16 cellular contexts compared by ENCODE assay signal in genomic region chr2:128727404-128727803, GRCh38.
DNase-seq lines count a peak whose midpoint lies in the region; ATAC-seq and TF ChIP-seq lines count a peak whose summit lies in the region.
"Had no signal": no experiment of that assay in that cellular context is flagged by ENCODE, and none has a peak within 500 bp of the region (broad histone marks: within the 10 kb centered on the region; RNA-seq: fewer than 3 reads in every experiment).

No MANE protein-coding gene starts in this region.

- ATAC-seq in HG02763 (IDR thresholded peaks at IDR 0.05; ENCODE audit: unreplicated experiment) (peak; percentile 85), HG03521 (IDR thresholded peaks at IDR 0.05; ENCODE audit: unreplicated experiment) (peak; percentile 59)
- ATAC-seq in naive thymus-derived CD4-positive, alpha-beta T cell: no peak
- ATAC-seq: activated CD4-positive, CD25-positive, alpha-beta regulatory T cell treated with anti-CD3 and anti-CD28 coated beads, Interleukin-2, amount 50 U/mL, for 24 hours; heart left ventricle had no signal

- DNase-seq in MCF 10A (ENCODE audit: unreplicated experiment) (no peak), mammary epithelial cell (no peak), suprapubic skin (ENCODE audit: low spot score in 2 of 2) (no peak), NCI-H524 (lab: John Stamatoyannopoulos, UW) (no peak)
- DNase-seq in naive thymus-derived CD4-positive, alpha-beta T cell: no peak
- DNase-seq in central memory CD4-positive, alpha-beta T cell: no peak
- DNase-seq: activated naive CD4-positive, alpha-beta T cell treated with anti-CD3 and anti-CD28 coated beads, Interleukin-2, amount 10 ng/mL, durations not matched to agents 7 days and 5 days; H7; heart left ventricle; KBM-7; NCI-H446; SHP77; transverse colon had no signal

- dilution Hi-C loops in mammary epithelial cell (cut with HindIII; ENCODE audit: low sequenced_read_pairs): no loop called here

- H3K79me2 ChIP-seq in mammary epithelial cell (ENCODE audit: insufficient read depth, low read length): no peaks in the 10 kb centered on the region

- no peak overlapping the region for H3K4me3 ChIP-seq in mammary epithelial cell (replicated peaks in 1 of 3; ENCODE audit: insufficient read depth in 1 of 3, low read depth in 2 of 3, low read length in 3 of 3)
- H3K4me3 ChIP-seq in suprapubic skin: no peak overlapping the region
- H3K4me3 ChIP-seq in naive thymus-derived CD4-positive, alpha-beta T cell (ENCODE audit: low read length): no peak overlapping the region
- H3K4me3 ChIP-seq: heart left ventricle, transverse colon had no signal

- H3K27me3 Mint-ChIP-seq in MCF 10A (ENCODE audit: insufficient read depth, unreplicated experiment): no peaks in the 10 kb centered on the region
- peaks cover 0 to 11% (median 5%) of the 10 kb centered on the region in 5 donors for H3K27me3 Mint-ChIP-seq in naive thymus-derived CD4-positive, alpha-beta T cell

- peak overlapping the region; percentile 73 for H3K27ac Mint-ChIP-seq in MCF 10A (ENCODE audit: low read depth, unreplicated experiment)
- no peak overlapping the region for H3K27ac Mint-ChIP-seq in naive thymus-derived CD4-positive, alpha-beta T cell
- H3K27ac Mint-ChIP-seq: activated naive CD4-positive, alpha-beta T cell treated with anti-CD3 and anti-CD28 coated beads, Interleukin-2, amount 10 ng/mL, durations not matched to agents 7 days and 5 days had no signal

- intact Hi-C loops in MCF 10A (cut with micrococcal nuclease) (no loop called here), mammary epithelial cell (cut with micrococcal nuclease) (no loop called here)
- intact Hi-C loops in naive thymus-derived CD4-positive, alpha-beta T cell (cut with micrococcal nuclease): no loop called here

- no peak overlapping the region for H3K27ac ChIP-seq in mammary epithelial cell (ENCODE audit: insufficient read depth, low read depth, low read length)
- peak overlapping the region; percentile 66 for H3K27ac ChIP-seq in suprapubic skin
- H3K27ac ChIP-seq in naive thymus-derived CD4-positive, alpha-beta T cell (ENCODE audit: low read depth, low read length): no peak overlapping the region
- H3K27ac ChIP-seq: heart left ventricle, transverse colon had no signal

- CTCF ChIA-PET in MCF 10A (lab: Yijun Ruan, JAX): interaction anchor here (0.6 to 2.2 kb wide), 7 partner anchors 9 to 553 kb away, joined by 3 to 11 read pairs (median 4); no protein-coding TSS in a partner anchor
- CTCF ChIA-PET in mammary epithelial cell (lab: Charles Lee; ENCODE audit: low non-redundant PET): interaction anchor here (0.6 kb wide), 1 partner anchor 561 kb away, joined by 5 read pairs; no protein-coding TSS in a partner anchor
- CTCF ChIA-PET in naive thymus-derived CD4-positive, alpha-beta T cell (lab: Charles Lee): no interaction called here

- H3K4me1 ChIP-seq in mammary epithelial cell (ENCODE audit: insufficient read depth, low read length): peaks cover 11% of the 10 kb centered on the region
- H3K4me1 ChIP-seq in suprapubic skin: peaks cover 10% of the 10 kb centered on the region
- H3K4me1 ChIP-seq in naive thymus-derived CD4-positive, alpha-beta T cell (ENCODE audit: control insufficient read depth in 2 of 2, insufficient read depth in 2 of 2, low read length in 2 of 2): no peaks in the 10 kb centered on the region
- H3K4me1 ChIP-seq: heart left ventricle, transverse colon had no signal

- H3K9ac ChIP-seq in mammary epithelial cell (ENCODE audit: insufficient read depth, low read length): no peak overlapping the region

- H3K27me3 ChIP-seq in mammary epithelial cell (ENCODE audit: insufficient read depth, low read length) (peaks cover 6% of the 10 kb centered on the region), suprapubic skin (no peaks in the 10 kb centered on the region)
- no peaks in the 10 kb centered on the region for H3K27me3 ChIP-seq in naive thymus-derived CD4-positive, alpha-beta T cell (ENCODE audit: control insufficient read depth in 2 of 2, insufficient read depth in 2 of 2, low read length in 2 of 2)
- H3K27me3 ChIP-seq: transverse colon had no signal

- H3K9me3 ChIP-seq in mammary epithelial cell (replicated peaks; ENCODE audit: insufficient read depth, low read length): no peaks in the 10 kb centered on the region
- peaks cover 4% of the 10 kb centered on the region for H3K9me3 ChIP-seq in suprapubic skin
- no peaks in the 10 kb centered on the region for H3K9me3 ChIP-seq in naive thymus-derived CD4-positive, alpha-beta T cell (ENCODE audit: control insufficient read depth in 2 of 3, low read length in 3 of 3)
- H3K9me3 ChIP-seq: transverse colon had no signal

- TF ChIP-seq EP300 in suprapubic skin (IDR thresholded peaks at IDR 0.05): no peak

- no peaks in the 10 kb centered on the region for H3K36me3 Mint-ChIP-seq in MCF 10A (ENCODE audit: insufficient read depth, unreplicated experiment)
- H3K36me3 Mint-ChIP-seq in naive thymus-derived CD4-positive, alpha-beta T cell: peaks cover 0 to 7% (median 0%) of the 10 kb centered on the region in 5 donors
- H3K36me3 Mint-ChIP-seq: activated naive CD4-positive, alpha-beta T cell treated with anti-CD3 and anti-CD28 coated beads, Interleukin-2, amount 10 ng/mL, durations not matched to agents 7 days and 5 days had no signal

- 50% methylated on average over 2 of the region's 2 CpGs for WGBS in mammary epithelial cell (ENCODE audit: low coverage, missing lambda C conversion rate)
- 75% methylated on average over 2 of the region's 2 CpGs for WGBS in suprapubic skin

- H4K20me1 ChIP-seq in mammary epithelial cell (ENCODE audit: insufficient read depth, low read length): no peaks in the 10 kb centered on the region

- POLR2A ChIA-PET in MCF 10A (lab: Yijun Ruan, JAX): interaction anchor here (0.6 to 1.0 kb wide), 4 partner anchors 11 to 670 kb away, joined by 3 to 5 read pairs (median 4); no protein-coding TSS in a partner anchor
- POLR2A ChIA-PET in naive thymus-derived CD4-positive, alpha-beta T cell (lab: Charles Lee): no interaction called here

- in situ Hi-C loops in mammary epithelial cell (cut with MboI; ENCODE audit: low sequenced_read_pairs in 2 of 2): loop anchor here (25.0 kb wide), 3 partner anchors 415 to 660 kb away; partner anchors contain the start of gene HS6ST1 (in 1 of the 2)

- H3K4me3 Mint-ChIP-seq in MCF 10A (ENCODE audit: unreplicated experiment): no peak overlapping the region
- H3K4me3 Mint-ChIP-seq in naive thymus-derived CD4-positive, alpha-beta T cell: no peak overlapping the region
- H3K4me3 Mint-ChIP-seq: activated naive CD4-positive, alpha-beta T cell treated with anti-CD3 and anti-CD28 coated beads, Interleukin-2, amount 10 ng/mL, durations not matched to agents 7 days and 5 days had no signal

- no peak overlapping the region for H2AFZ ChIP-seq in mammary epithelial cell (ENCODE audit: low read depth, low read length)

- TF ChIP-seq CTCF in MCF 10A (IDR thresholded peaks at IDR 0.05; ENCODE audit: unreplicated experiment): no peak
- no peak for TF ChIP-seq CTCF in mammary epithelial cell (conservative IDR thresholded peaks at IDR 0.05 in 1 of 2, IDR thresholded peaks at IDR 0.05 in 1 of 2; ENCODE audit: extremely low read depth in 1 of 2, insufficient read depth in 1 of 2, low read depth in 1 of 2, low read length in 2 of 2)
- TF ChIP-seq CTCF in suprapubic skin (IDR thresholded peaks at IDR 0.05): no peak

- TF ChIP-seq POLR2A in suprapubic skin (IDR thresholded peaks at IDR 0.05): no peak

- H3K36me3 ChIP-seq in mammary epithelial cell (ENCODE audit: insufficient read depth, low read length) (no peaks in the 10 kb centered on the region), suprapubic skin (no peaks in the 10 kb centered on the region)
- H3K36me3 ChIP-seq in naive thymus-derived CD4-positive, alpha-beta T cell (ENCODE audit: control insufficient read depth in 2 of 3, insufficient read depth in 3 of 3, low read length in 3 of 3): no peaks in the 10 kb centered on the region
- H3K36me3 ChIP-seq: heart left ventricle, transverse colon had no signal

- peaks cover 27% of the 10 kb centered on the region for H3K4me1 Mint-ChIP-seq in MCF 10A (ENCODE audit: insufficient read depth, unreplicated experiment)
- peaks cover 0 to 16% (median 0%) of the 10 kb centered on the region in 7 donors for H3K4me1 Mint-ChIP-seq in naive thymus-derived CD4-positive, alpha-beta T cell

- H3K9me3 Mint-ChIP-seq in MCF 10A (ENCODE audit: unreplicated experiment): peaks cover 12% of the 10 kb centered on the region
- H3K9me3 Mint-ChIP-seq in naive thymus-derived CD4-positive, alpha-beta T cell: peaks cover 0 to 15% (median 6%) of the 10 kb centered on the region in 11 donors

- BruUV-seq in MCF 10A (replicated peaks; lab: Mats Ljungman, UMichigan) (no TSS peak), mammary epithelial cell (replicated peaks; lab: Mats Ljungman, UMichigan) (no TSS peak)

- no peak overlapping the region for H3K4me2 ChIP-seq in mammary epithelial cell (ENCODE audit: insufficient read depth, low read depth, low read length)
